24 cellular contexts compared by ENCODE assay signal in genomic region chr1:39729030-39729429, GRCh38. TPM values are rescaled to one million over a fixed set of nuclear protein-coding genes. Genes with fewer than 3 reads are reported as not detected.
A peak's percentile ranks its signal among the peaks of the same experiment; 100 is the strongest.
DNase-seq lines count a peak whose midpoint lies in the region; ATAC-seq, FAIRE-seq and TF ChIP-seq lines count a peak whose summit lies in the region.
"Had no signal": no experiment of that assay in that cellular context is flagged by ENCODE, and none has a peak within 500 bp of the region (broad histone marks: within the 10 kb centered on the region; RNA-seq: fewer than 3 reads in every experiment).

No MANE protein-coding gene starts in this region.

- no peaks in the 10 kb centered on the region for H3K79me2 ChIP-seq in astrocyte (ENCODE audit: insufficient read depth, low read length)

- H3K27ac ChIP-seq in astrocyte (ENCODE audit: low read depth, low read length) = no peak overlapping the region
- H3K27ac ChIP-seq: ascending aorta, gastrocnemius medialis had no signal

- peaks cover 81% of the 10 kb centered on the region for H3K27me3 Mint-ChIP-seq in stimulated activated naive CD8-positive, alpha-beta T cell treated with anti-CD3 and anti-CD28 coated beads, Interleukin-15, amount 100 ng/mL, for 72 hours
- peaks cover 83% of the 10 kb centered on the region for H3K27me3 Mint-ChIP-seq in astrocyte (ENCODE audit: low read depth, unreplicated experiment)

- no peaks in the 10 kb centered on the region for H3K36me3 ChIP-seq in astrocyte (ENCODE audit: insufficient read depth, low read length)
- H3K36me3 ChIP-seq: ascending aorta, gastrocnemius medialis had no signal

- peaks cover 25% of the 10 kb centered on the region for H3K4me1 Mint-ChIP-seq in stimulated activated naive CD8-positive, alpha-beta T cell treated with anti-CD3 and anti-CD28 coated beads, Interleukin-15, amount 100 ng/mL, for 72 hours
- peaks cover 14% of the 10 kb centered on the region for H3K4me1 Mint-ChIP-seq in astrocyte (ENCODE audit: low read depth, unreplicated experiment)
- H3K4me1 Mint-ChIP-seq: endodermal cell had no signal

- TF ChIP-seq CTCF in astrocyte (IDR thresholded peaks at IDR 0.05; ENCODE audit: insufficient read depth, low read depth, low read length) = no peak

- H3K4me3 Mint-ChIP-seq in stimulated activated naive CD8-positive, alpha-beta T cell treated with anti-CD3 and anti-CD28 coated beads, Interleukin-15, amount 100 ng/mL, for 72 hours = peak overlapping the region in 1 of 2 donors; percentile 26
- H3K4me3 Mint-ChIP-seq in astrocyte (ENCODE audit: unreplicated experiment) = no peak overlapping the region
- H3K4me3 Mint-ChIP-seq: endodermal cell, mesothelial cell of epicardium had no signal

- H3K4me3 ChIP-seq in astrocyte (ENCODE audit: insufficient read depth, low read depth, low read length) = no peak overlapping the region
- H3K4me3 ChIP-seq: ascending aorta, gastrocnemius medialis had no signal

- peaks cover 79% of the 10 kb centered on the region for H3K27me3 ChIP-seq in astrocyte (ENCODE audit: insufficient read depth, low read length)
- H3K27me3 ChIP-seq: ascending aorta had no signal

- H3K9me3 Mint-ChIP-seq in stimulated activated naive CD8-positive, alpha-beta T cell treated with anti-CD3 and anti-CD28 coated beads, Interleukin-15, amount 100 ng/mL, for 72 hours = no peaks in the 10 kb centered on the region
- no peaks in the 10 kb centered on the region for H3K9me3 Mint-ChIP-seq in astrocyte (ENCODE audit: unreplicated experiment)
- H3K9me3 Mint-ChIP-seq: endodermal cell, mesothelial cell of epicardium had no signal

- no peak overlapping the region for H2AFZ ChIP-seq in astrocyte (ENCODE audit: low read depth, low read length)

- no peaks in the 10 kb centered on the region for H3K4me1 ChIP-seq in astrocyte (ENCODE audit: insufficient read depth, low read length)

- H3K4me2 ChIP-seq in astrocyte (ENCODE audit: low read length) = no peak overlapping the region

- no peaks in the 10 kb centered on the region for H4K20me1 ChIP-seq in astrocyte (ENCODE audit: insufficient read depth, low read length)

- no peak for DNase-seq in stimulated activated naive CD8-positive, alpha-beta T cell treated with anti-CD3 and anti-CD28 coated beads, Interleukin-15, Interleukin-2, amounts not matched to agents 100 U/mL and 50 U/mL, for 24 hours
- no peak for DNase-seq in stimulated activated naive CD8-positive, alpha-beta T cell treated with anti-CD3 and anti-CD28 coated beads, Interleukin-15, amount 100 ng/mL, for 72 hours
- DNase-seq in astrocyte (ENCODE audit: low read depth) (peak; percentile 26), left lobe of liver (ENCODE audit: low spot score) (peak; percentile 23), NCI-H524 (lab: John Stamatoyannopoulos, UW) (no peak), NCI-H1105 (lab: John Stamatoyannopoulos, UW) (no peak)
- no peak for DNase-seq in stimulated activated CD4-positive, alpha-beta T cell treated with anti-CD3 and anti-CD28 coated beads, Interleukin-15, amount 100 ng/mL, for 24 hours
- DNase-seq: ACHN; activated CD4-positive, alpha-beta T cell treated with anti-CD3 and anti-CD28 coated beads for 4 hours; activated naive CD4-positive, alpha-beta T cell; CD4-positive, CD25-positive, alpha-beta regulatory T cell; endodermal cell; gastrocnemius medialis; GDM1; GOT3; kidney glomerular epithelial cell; MV-4-11; NCI-H187; NCI-H446; stimulated activated CD4-positive, alpha-beta T cell treated with anti-CD3 and anti-CD28 coated beads, Interleukin-4, amount 100 ng/mL, for 4 hours; SW 1271 had no signal

- peak; percentile 59 for ATAC-seq in stimulated activated naive CD8-positive, alpha-beta T cell treated with anti-CD3 and anti-CD28 coated beads, Interleukin-15, Interleukin-2, amounts not matched to agents 100 U/mL and 50 U/mL, for 24 hours
- no peak for ATAC-seq in stimulated activated naive CD8-positive, alpha-beta T cell treated with anti-CD3 and anti-CD28 coated beads, Interleukin-15, amount 100 ng/mL, for 72 hours
- ATAC-seq in left lobe of liver (no peak), HG03432 (IDR thresholded peaks at IDR 0.05; ENCODE audit: unreplicated experiment) (no peak)
- ATAC-seq: gastrocnemius medialis had no signal

- no peak overlapping the region for H3K27ac Mint-ChIP-seq in stimulated activated naive CD8-positive, alpha-beta T cell treated with anti-CD3 and anti-CD28 coated beads, Interleukin-15, amount 100 ng/mL, for 72 hours
- H3K27ac Mint-ChIP-seq in astrocyte (ENCODE audit: unreplicated experiment) = no peak overlapping the region
- H3K27ac Mint-ChIP-seq: CD4-positive, CD25-positive, alpha-beta regulatory T cell; endodermal cell; mesothelial cell of epicardium had no signal

- no peak overlapping the region for H3K9ac ChIP-seq in astrocyte (ENCODE audit: low read length)

- no peak for FAIRE-seq in astrocyte (lab: Jason Lieb, UNC)

- H3K9me3 ChIP-seq in astrocyte (ENCODE audit: insufficient read depth, low read depth, low read length) = no peaks in the 10 kb centered on the region
- H3K9me3 ChIP-seq: ascending aorta, gastrocnemius medialis had no signal

- H3K36me3 Mint-ChIP-seq in astrocyte (ENCODE audit: low read depth, unreplicated experiment) = peaks cover 3% of the 10 kb centered on the region
- H3K36me3 Mint-ChIP-seq: CD4-positive, CD25-positive, alpha-beta regulatory T cell; mesothelial cell of epicardium had no signal

RNA-seq across cellular contexts. Expression of gene PPIE, which starts 9.7 kb away (rescaled TPM):
- 33.1 and 33.7 TPM in 2 replicates for total RNA-seq in astrocyte
- total RNA-seq in left lobe of liver = 16.6 TPM

RNA-seq across cellular contexts. Expression of gene HPCAL4, which starts 37.8 kb away (rescaled TPM):
- 0.07 and 0.20 TPM in 2 replicates for total RNA-seq in astrocyte
- 0.08 TPM for total RNA-seq in left lobe of liver
- total RNA-seq: ascending aorta, endodermal cell had no signal

RNA-seq across cellular contexts. Expression of gene OXCT2, which starts 42.1 kb away (rescaled TPM):
- total RNA-seq in astrocyte = 0.24 and 0.36 TPM in 2 replicates
- not detected for total RNA-seq in left lobe of liver
- total RNA-seq: ascending aorta; CD4-positive, CD25-positive, alpha-beta regulatory T cell had no signal

RNA-seq across cellular contexts. Expression of gene NT5C1A, which starts 57.1 kb away (rescaled TPM):
- total RNA-seq in astrocyte = 0.20 TPM in 1 of 2 replicates, not detected in the other
- not detected for total RNA-seq in left lobe of liver
- total RNA-seq: ascending aorta, endodermal cell, mesothelial cell of epicardium had no signal

RNA-seq across cellular contexts. Expression of gene BMP8B, which starts 59.6 kb away (rescaled TPM):
- total RNA-seq in astrocyte (0.16 TPM in 1 of 2 replicates, not detected in the other), left lobe of liver (0.10 TPM)
- total RNA-seq: ascending aorta had no signal

Comparison
In these comparisons a context has a peak if more than half of its experiments do, and no peak if none do; other contexts are left out.
1. DNase-seq: peak in astrocyte (single experiment) and left lobe of liver (single experiment); none in stimulated activated naive CD8-positive, alpha-beta T cell treated with anti-CD3 and anti-CD28 coated beads, Interleukin-15, Interleukin-2, amounts not matched to agents 100 U/mL and 50 U/mL, for 24 hours (single experiment), stimulated activated naive CD8-positive, alpha-beta T cell treated with anti-CD3 and anti-CD28 coated beads, Interleukin-15, amount 100 ng/mL, for 72 hours (0 of 2), NCI-H524 (0 of 2), NCI-H1105 (single experiment) and stimulated activated CD4-positive, alpha-beta T cell treated with anti-CD3 and anti-CD28 coated beads, Interleukin-15, amount 100 ng/mL, for 24 hours (single experiment).